In genomic region chr12:48869191-48869590, GRCh38 we compare ENCODE assay signal across 16 cellular contexts. TPM values are rescaled to one million over a fixed set of nuclear protein-coding genes. Genes with fewer than 3 reads are reported as not detected.
"Had no signal": no experiment of that assay in that cellular context is flagged by ENCODE, and none has a peak within 500 bp of the region (broad histone marks: within the 10 kb centered on the region; RNA-seq: fewer than 3 reads in every experiment).

No MANE protein-coding gene starts in this region.

- H3K27me3 ChIP-seq: colonic mucosa, hepatocyte had no signal

- H3K27ac ChIP-seq: colonic mucosa, hepatocyte, neutrophil, spleen, transverse colon had no signal

- H3K9me3 ChIP-seq: colonic mucosa, neutrophil, spleen, transverse colon had no signal

- H3K9me3 Mint-ChIP-seq: endodermal cell; natural killer cell; stimulated activated memory B cell treated with anti-CD40 and anti-IgM and Interleukin-4, amounts not matched to agents 10 μg/mL and 1 μg/mL and 100 μg/mL, for 72 hours; stimulated activated naive CD8-positive, alpha-beta T cell treated with anti-CD3 and anti-CD28 coated beads, Interleukin-15, Interleukin-2, amounts not matched to agents 100 ng/mL and 50 ng/mL, for 24 hours had no signal

- H3K27ac Mint-ChIP-seq: endodermal cell; natural killer cell; stimulated activated memory B cell treated with anti-CD40 and anti-IgM and Interleukin-4, amounts not matched to agents 10 μg/mL and 1 μg/mL and 100 μg/mL, for 72 hours had no signal

- DNase-seq: colonic mucosa; effector CD4-positive, alpha-beta T cell; endodermal cell; foreskin melanocyte; head of caudate nucleus; natural killer cell; spleen; stimulated activated CD4-positive, alpha-beta T cell treated with anti-CD3 and anti-CD28 coated beads, Interleukin-15, amount 100 ng/mL, for 24 hours; stimulated activated CD4-positive, alpha-beta T cell treated with anti-CD3 and anti-CD28 coated beads, Interleukin-1b, Interleukin-23, amount 100 ng/mL, for 48 hours; stimulated activated CD4-positive, alpha-beta T cell treated with anti-CD3 and anti-CD28 coated beads, Interleukin-4, amount 100 ng/mL, for 24 hours; transverse colon had no signal

- H3K27me3 Mint-ChIP-seq: stimulated activated memory B cell treated with anti-CD40 and anti-IgM and Interleukin-4, amounts not matched to agents 10 μg/mL and 1 μg/mL and 100 μg/mL, for 72 hours had no signal

- H3K36me3 ChIP-seq: colonic mucosa, neutrophil, spleen, transverse colon had no signal

- H3K4me3 ChIP-seq: colonic mucosa, hepatocyte, spleen, transverse colon had no signal

- H3K4me3 Mint-ChIP-seq: endodermal cell; natural killer cell; stimulated activated memory B cell treated with anti-CD40 and anti-IgM and Interleukin-4, amounts not matched to agents 10 μg/mL and 1 μg/mL and 100 μg/mL, for 72 hours; stimulated activated naive CD8-positive, alpha-beta T cell treated with anti-CD3 and anti-CD28 coated beads, Interleukin-15, Interleukin-2, amounts not matched to agents 100 ng/mL and 50 ng/mL, for 24 hours had no signal

- H3K36me3 Mint-ChIP-seq: natural killer cell; stimulated activated memory B cell treated with anti-CD40 and anti-IgM and Interleukin-4, amounts not matched to agents 10 μg/mL and 1 μg/mL and 100 μg/mL, for 72 hours had no signal

- H3K4me1 ChIP-seq: colonic mucosa had no signal

RNA-seq across cellular contexts. Expression of gene RND1, which starts 3.5 kb away (rescaled TPM):
- total RNA-seq: myocyte had no signal
